In the genomic region with DNA sequence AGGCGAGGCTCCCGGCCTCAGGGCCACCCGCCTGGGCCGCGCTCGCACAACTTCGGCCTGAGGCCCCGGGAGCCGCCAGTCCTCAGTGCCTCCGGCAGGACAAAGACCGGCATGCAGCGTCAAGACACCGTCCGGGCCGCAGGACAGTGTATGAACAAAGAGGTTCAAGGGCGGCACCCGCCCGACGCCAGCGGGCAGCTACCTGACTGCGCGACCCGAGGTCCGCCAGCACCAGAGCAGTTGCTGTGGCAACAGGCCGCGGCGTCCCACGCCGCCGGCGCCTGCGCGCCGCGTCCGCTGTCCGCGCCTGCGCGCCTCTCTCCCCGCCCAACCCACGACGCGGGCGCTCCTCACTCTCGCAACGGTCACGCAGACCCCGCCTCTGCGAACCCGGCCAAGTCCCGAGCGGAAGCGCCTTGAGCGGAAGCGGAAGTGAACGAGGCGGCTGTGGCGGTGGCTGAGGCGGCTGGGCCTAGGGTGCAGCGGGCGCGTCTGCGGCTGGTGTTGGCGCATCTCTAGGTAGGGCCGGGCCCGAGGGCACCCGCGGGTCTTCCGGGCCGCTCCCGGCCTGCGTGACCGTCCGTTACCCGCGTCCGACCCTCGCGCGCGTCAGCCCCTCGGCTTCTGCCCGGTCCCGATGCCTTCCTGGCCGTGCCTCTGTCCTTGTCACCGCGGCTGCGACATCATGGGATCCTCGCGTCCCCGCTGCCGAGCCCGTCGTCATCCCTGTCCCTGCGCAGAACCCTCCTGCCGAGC, we compare ENCODE assay signal across 1 cellular context.
TF ChIP-seq lines count a peak whose summit lies in the region.

FAM120B (plus strand) TSS at position 435 of the 756 bp plus-strand sequence. CDS start 10,633 bp downstream, outside the sequence.

TF ChIP-seq in WTC11, 78 proteins besides CTCF, POLR2A, EP300 and RAD21 (continued from another document):
- no peak; the same call in 1 of the 2 replicates for TF ChIP-seq CREM (CRISPR knock-in tag; IDR thresholded peaks at IDR 0.05)
- peak; percentile 54 for TF ChIP-seq TP53 (CRISPR knock-in tag; IDR thresholded peaks at IDR 0.05)
- TF ChIP-seq ZNF121 (CRISPR knock-in tag; IDR thresholded peaks at IDR 0.05), result no peak
- TF ChIP-seq, protein P1, sequence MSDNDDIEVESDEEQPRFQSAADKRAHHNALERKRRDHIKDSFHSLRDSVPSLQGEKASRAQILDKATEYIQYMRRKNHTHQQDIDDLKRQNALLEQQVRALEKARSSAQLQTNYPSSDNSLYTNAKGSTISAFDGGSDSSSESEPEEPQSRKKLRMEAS (CRISPR knock-in tag; IDR thresholded peaks at IDR 0.05), result peak; percentile 85
- TF ChIP-seq GRHL2 (CRISPR knock-in tag; IDR thresholded peaks at IDR 0.05; ENCODE audit: insufficient replicate concordance, severe bottlenecking), result no peak
- peak; percentile 35; the same call in 1 of the 2 replicates for TF ChIP-seq NR2C2 (CRISPR knock-in tag; IDR thresholded peaks at IDR 0.05)
- no peak for TF ChIP-seq ZNF416 (CRISPR knock-in tag; IDR thresholded peaks at IDR 0.05)
- no peak for TF ChIP-seq RORB (CRISPR knock-in tag; IDR thresholded peaks at IDR 0.05)
- peak; percentile 34; the same call in 1 of the 2 replicates for TF ChIP-seq SP1 (CRISPR knock-in tag; conservative IDR thresholded peaks at IDR 0.05)
- TF ChIP-seq ZNF671 (CRISPR knock-in tag; IDR thresholded peaks at IDR 0.05), result no peak
- TF ChIP-seq CREB1 (CRISPR knock-in tag; IDR thresholded peaks at IDR 0.05), result peak; percentile 83; the same call in 1 of the 2 replicates
- no peak for TF ChIP-seq NR1H2 (CRISPR knock-in tag; IDR thresholded peaks at IDR 0.05)
- no peak for TF ChIP-seq HMGA2 (CRISPR knock-in tag; IDR thresholded peaks at IDR 0.05)
- peak; percentile 65; the same call in 1 of the 2 replicates for TF ChIP-seq ZNF232 (CRISPR knock-in tag; IDR thresholded peaks at IDR 0.05)
